8 cellular contexts compared by ENCODE assay signal in the genomic region with DNA sequence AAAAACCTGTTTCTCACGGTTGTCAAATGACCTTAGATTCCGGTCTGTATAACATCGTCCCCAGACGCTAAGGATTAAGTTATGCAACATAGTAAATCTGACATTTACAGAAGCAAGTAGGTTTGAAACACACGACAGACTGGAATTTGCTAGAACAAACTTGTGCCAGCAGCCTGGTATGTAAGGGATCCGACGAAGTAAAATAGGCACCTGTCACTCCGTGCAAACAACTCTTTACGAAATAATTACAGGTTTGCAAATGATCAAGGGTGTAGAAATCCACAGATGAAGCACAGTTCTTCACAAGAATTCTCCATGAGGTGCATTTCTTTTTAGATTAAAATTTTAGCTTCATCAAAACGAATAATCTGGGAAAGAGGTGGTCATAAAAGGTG. TPM values are rescaled to one million over a fixed set of nuclear protein-coding genes. Genes with fewer than 3 reads are reported as not detected.
DNase-seq lines count a peak whose midpoint lies in the region; ATAC-seq and TF ChIP-seq lines count a peak whose summit lies in the region.

No MANE protein-coding gene starts in this region.

- peak overlapping the region; percentile 76 to 89 (median 79) for H3K4me3 ChIP-seq in breast epithelium
- peak overlapping the region; percentile 73 for H3K4me3 ChIP-seq in lower lobe of right lung
- peak overlapping the region; percentile 51 to 97 (median 76) for H3K4me3 ChIP-seq in transverse colon

- H3K27me3 ChIP-seq in breast epithelium (no peaks in the 10 kb centered on the region), lower lobe of right lung (ENCODE audit: low read depth) (no peaks in the 10 kb centered on the region), transverse colon (no peaks in the 10 kb centered on the region)

- H3K9me3 ChIP-seq in breast epithelium: no peaks in the 10 kb centered on the region
- H3K9me3 ChIP-seq in lower lobe of right lung: no peaks in the 10 kb centered on the region
- no peaks in the 10 kb centered on the region for H3K9me3 ChIP-seq in transverse colon

- no peak for TF ChIP-seq EP300 in transverse colon (IDR thresholded peaks at IDR 0.05; ENCODE audit: low read depth)

- 2 to 4% methylated on average over 9 to 10 of the region's 10 CpGs for WGBS in transverse colon (ENCODE audit: low coverage in 1 of 2), 2 donors

- TF ChIP-seq CTCF in breast epithelium (IDR thresholded peaks at IDR 0.05) (no peak), lower lobe of right lung (IDR thresholded peaks at IDR 0.05) (no peak), transverse colon (IDR thresholded peaks at IDR 0.05) (no peak)

- H3K27ac ChIP-seq in breast epithelium (peak overlapping the region; percentile 83), lower lobe of right lung (peak overlapping the region; percentile 76), transverse colon (peak overlapping the region; percentile 82 to 89 (median 88))

- H3K36me3 ChIP-seq in breast epithelium: no peaks in the 10 kb centered on the region
- peaks cover 10% of the 10 kb centered on the region for H3K36me3 ChIP-seq in lower lobe of right lung
- no peaks in the 10 kb centered on the region for H3K36me3 ChIP-seq in transverse colon

- H3K4me1 ChIP-seq in breast epithelium: peaks cover 0 to 4% of the 10 kb centered on the region in 2 donors
- peaks cover 16% of the 10 kb centered on the region for H3K4me1 ChIP-seq in lower lobe of right lung
- H3K4me1 ChIP-seq in transverse colon: peaks cover 0 to 25% (median 19%) of the 10 kb centered on the region in 4 donors

- DNase-seq in NCI-H1694 treated with DMSO at 0.1 percent for 48 hours (lab: John Stamatoyannopoulos, UW) (peak; percentile 38), NCI-H1694 (lab: John Stamatoyannopoulos, UW) (no peak), NCI-H526 (lab: John Stamatoyannopoulos, UW) (peak; percentile 40 to 43), breast epithelium (ENCODE audit: low spot score in 2 of 2) (no peak), lower lobe of right lung (no peak), transverse colon (no peak), HCEC 1CT (no peak)

- in situ Hi-C loops in transverse colon (cut with MboI; ENCODE audit: low pct_ligation_motif_present in 1 of 4, low pct_unique_long_range_greater_than_20kb in 1 of 4, low sequenced_read_pairs in 3 of 4): no loop called here

- ATAC-seq in HG02610 (IDR thresholded peaks at IDR 0.05; ENCODE audit: unreplicated experiment) (peak; percentile 4), lower lobe of right lung (peak; percentile 3 to 62)

- intact Hi-C loops in breast epithelium (cut with DNase I; ENCODE audit: low total_unique reads): no loop called here
- intact Hi-C loops in lower lobe of right lung (cut with DNase I): no loop called here
- intact Hi-C loops in transverse colon (cut with DNase I; ENCODE audit: low total_unique reads): no loop called here

- TF ChIP-seq POLR2A in breast epithelium (IDR thresholded peaks at IDR 0.05): no peak
- no peak for TF ChIP-seq POLR2A in transverse colon (IDR thresholded peaks at IDR 0.05)

RNA-seq across cellular contexts. Expression of gene MOCS2, which starts 0.5 kb away (rescaled TPM):
- total RNA-seq in breast epithelium (10 to 100 TPM; 48.2 to 58.6 (median 56.2) TPM), lower lobe of right lung (28.8 TPM), transverse colon (10 to 100 TPM in 3 of 4 donors, 1 to 10 TPM in 1; 7.0 to 36.8 (median 23.5) TPM)

Comparison
In these comparisons a context has a peak if more than half of its experiments do, and no peak if none do; other contexts are left out.
1. DNase-seq: peak in NCI-H1694 treated with DMSO at 0.1 percent for 48 hours (single experiment) and NCI-H526 (2 of 2); none in NCI-H1694 (single experiment), breast epithelium (0 of 2), lower lobe of right lung (single experiment), transverse colon (single experiment) and HCEC 1CT (single experiment).
2. Peak in every context shown above with its lines, with median percentiles within 50 percentile points of each other: H3K27ac ChIP-seq and H3K4me3 ChIP-seq.